1 cellular context compared by ENCODE assay signal in the genomic region with DNA sequence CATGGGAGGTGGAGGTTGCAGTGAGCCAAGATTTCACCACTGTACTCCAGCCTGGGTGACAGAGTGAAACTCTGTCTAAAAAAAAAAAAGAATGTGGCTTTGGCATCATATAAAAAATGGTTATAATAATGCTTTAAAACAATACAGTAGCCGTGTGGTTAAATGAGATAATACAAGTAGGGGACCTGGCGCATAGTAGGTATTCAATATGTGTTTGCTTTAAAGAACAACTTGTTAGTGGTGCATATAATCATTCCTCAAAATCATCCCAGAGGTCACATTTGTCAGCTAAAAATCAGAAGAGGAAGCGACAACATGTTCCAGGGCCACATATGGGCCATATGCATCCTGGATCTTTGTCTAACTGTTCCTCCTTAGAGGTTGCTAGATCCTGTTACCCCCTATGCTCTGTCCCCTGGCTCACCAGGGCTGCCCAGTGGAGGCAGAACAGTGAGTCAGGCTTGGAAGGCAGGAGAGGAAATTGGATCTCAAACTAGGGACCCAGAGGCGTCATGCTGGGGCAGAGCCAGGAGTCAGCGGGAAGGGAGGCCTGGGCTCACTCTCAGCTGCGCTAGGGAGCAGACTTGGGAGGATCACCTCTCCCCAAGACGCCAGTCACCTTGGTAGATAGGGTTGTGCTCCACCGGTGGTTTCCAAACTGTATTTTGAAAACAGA.
A peak's percentile ranks its signal among the peaks of the same experiment; 100 is the strongest.
TF ChIP-seq lines count a peak whose summit lies in the region.

No MANE protein-coding gene starts in this region.

TF ChIP-seq in SK-N-SH, 30 proteins besides CTCF, POLR2A, EP300 and RAD21:
- TF ChIP-seq SMC3 (IDR thresholded peaks at IDR 0.05; ENCODE audit: low read depth, low read length) (no peak), MXI1 (IDR thresholded peaks at IDR 0.05; ENCODE audit: low read depth, low read length) (no peak), FOSL2 (IDR thresholded peaks at IDR 0.05; ENCODE audit: borderline replicate concordance, low read depth) (0 out of 2 replicates have a peak, but pooled peaks have one; percentile 5), NFIC (IDR thresholded peaks at IDR 0.05; ENCODE audit: borderline replicate concordance) (0 out of 2 replicates have a peak, but pooled peaks have one; percentile 9)
